In the genomic region with DNA sequence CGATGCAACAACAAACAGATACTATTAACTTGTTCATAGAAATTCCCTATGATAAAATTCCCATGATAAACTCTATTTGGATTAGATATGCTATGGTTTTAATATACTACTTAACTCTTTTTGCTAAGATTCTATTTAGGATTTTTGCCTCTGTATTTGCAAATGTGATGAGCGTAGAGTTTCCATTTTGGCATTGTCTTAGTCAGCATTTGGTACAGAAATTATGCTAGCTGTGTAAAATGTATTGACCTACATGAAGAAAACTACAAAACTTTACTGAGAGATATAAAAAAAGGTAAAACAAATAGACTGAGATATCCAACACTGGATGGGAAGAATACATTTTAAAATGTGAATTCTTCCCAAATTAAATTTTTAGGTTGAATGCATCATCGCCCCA, we compare ENCODE assay signal across 2 cellular contexts.
TF ChIP-seq lines count a peak whose summit lies in the region.

No MANE protein-coding gene starts in this region.

TF ChIP-seq in HepG2, 621 proteins besides CTCF, POLR2A, EP300 and RAD21:
- peak; percentile 30 to 79 for TF ChIP-seq MAFK (conservative IDR thresholded peaks at IDR 0.05 in 1 of 2, IDR thresholded peaks at IDR 0.05 in 1 of 2; ENCODE audit: low read length in 2 of 2)
- TF ChIP-seq MAFF (IDR thresholded peaks at IDR 0.05; ENCODE audit: low read depth, low read length): peak; percentile 78
- TF ChIP-seq ZNF839 (CRISPR knock-in tag; IDR thresholded peaks at IDR 0.05; ENCODE audit: borderline replicate concordance): no peak

TF ChIP-seq in IMR-90, 13 proteins besides CTCF, POLR2A, EP300 and RAD21:
- TF ChIP-seq RCOR1 (IDR thresholded peaks at IDR 0.05; ENCODE audit: insufficient replicate concordance, low read length) (no peak), RFX5 (IDR thresholded peaks at IDR 0.05; ENCODE audit: low read depth, low read length) (no peak), MAFK (IDR thresholded peaks at IDR 0.05; ENCODE audit: low read depth, low read length) (peak; percentile 34; the same call in 1 of the 2 replicates)
